32 cellular contexts compared by ENCODE assay signal in genomic region chr5:128757560-128757959, GRCh38.
"Had no signal": no experiment of that assay in that cellular context is flagged by ENCODE, and none has a peak within 500 bp of the region (broad histone marks: within the 10 kb centered on the region; RNA-seq: fewer than 3 reads in every experiment).

No MANE protein-coding gene starts in this region.

- H3K4me3 Mint-ChIP-seq: naive thymus-derived CD4-positive, alpha-beta T cell; natural killer cell; neural crest cell; stimulated activated memory B cell treated with anti-CD40 and anti-IgM and Interleukin-4, amounts not matched to agents 10 μg/mL and 1 μg/mL and 100 μg/mL, for 72 hours; stimulated activated naive CD8-positive, alpha-beta T cell treated with anti-CD3 and anti-CD28 coated beads, Interleukin-15, amount 100 ng/mL, for 72 hours; type B pancreatic cell had no signal

- H3K79me2 ChIP-seq: parathyroid adenoma had no signal

- H3K4me1 ChIP-seq: parathyroid adenoma, psoas muscle, right lobe of liver, sigmoid colon, spleen, suprapubic skin, tibial artery, transverse colon, upper lobe of right lung, uterus had no signal

- H3K9me3 ChIP-seq: neutrophil, ovary, psoas muscle, right lobe of liver, sigmoid colon, testis, tibial artery, transverse colon, upper lobe of right lung, uterus had no signal

- H3K9ac ChIP-seq: parathyroid adenoma had no signal

- H3K27me3 Mint-ChIP-seq: naive thymus-derived CD4-positive, alpha-beta T cell; progenitor cell of endocrine pancreas; stimulated activated memory B cell treated with anti-CD40 and anti-IgM and Interleukin-4, amounts not matched to agents 10 μg/mL and 1 μg/mL and 100 μg/mL, for 72 hours; stimulated activated naive CD8-positive, alpha-beta T cell treated with anti-CD3 and anti-CD28 coated beads, Interleukin-15, amount 100 ng/mL, for 72 hours; type B pancreatic cell had no signal

- DNase-seq: naive thymus-derived CD4-positive, alpha-beta T cell; natural killer cell; occipital lobe; ovary; posterior cingulate gyrus; psoas muscle; right cardiac atrium; right lobe of liver; sigmoid colon; small intestine; spleen; stimulated activated CD4-positive, alpha-beta T cell treated with anti-CD3 and anti-CD28 coated beads, Interleukin-12 subunit alpha, Interleukin-12 subunit beta, amount 100 ng/mL, for 4 hours; stimulated activated CD4-positive, alpha-beta T cell treated with anti-CD3 and anti-CD28 coated beads, Interleukin-1b, Interleukin-23, amount 100 ng/mL, for 48 hours; stimulated activated CD4-positive, alpha-beta T cell treated with anti-CD3 and anti-CD28 coated beads, Interleukin-4, amount 100 ng/mL, for 1 hour; stimulated activated CD4-positive, alpha-beta T cell treated with anti-CD3 and anti-CD28 coated beads, Interleukin-4, amount 100 ng/mL, for 4 hours; stimulated activated CD8-positive, alpha-beta memory T cell treated with anti-CD3 and anti-CD28 coated beads, Interleukin-4, amount 100 ng/mL, for 48 hours; stimulated activated naive CD4-positive, alpha-beta T cell; stimulated activated naive CD8-positive, alpha-beta T cell treated with anti-CD3 and anti-CD28 coated beads, Interleukin-15, amount 100 ng/mL, for 72 hours; stimulated activated naive CD8-positive, alpha-beta T cell treated with anti-CD3 and anti-CD28 coated beads, Interleukin-15, Interleukin-2, amounts not matched to agents 100 U/mL and 50 U/mL, for 24 hours; substantia nigra; testis; tibial artery; transverse colon; upper lobe of right lung; uterus had no signal

- H3K36me3 Mint-ChIP-seq: naive thymus-derived CD4-positive, alpha-beta T cell; natural killer cell; stimulated activated memory B cell treated with anti-CD40 and anti-IgM and Interleukin-4, amounts not matched to agents 10 μg/mL and 1 μg/mL and 100 μg/mL, for 72 hours; type B pancreatic cell had no signal

- H3K36me3 ChIP-seq: neutrophil, ovary, right lobe of liver, sigmoid colon, spleen, suprapubic skin, tibial artery, transverse colon, upper lobe of right lung, uterus had no signal

- H3K4me1 Mint-ChIP-seq: naive thymus-derived CD4-positive, alpha-beta T cell; natural killer cell; neural crest cell; stimulated activated memory B cell treated with anti-CD40 and anti-IgM and Interleukin-4, amounts not matched to agents 10 μg/mL and 1 μg/mL and 100 μg/mL, for 72 hours; stimulated activated naive CD8-positive, alpha-beta T cell treated with anti-CD3 and anti-CD28 coated beads, Interleukin-15, amount 100 ng/mL, for 72 hours had no signal

- H3K27ac ChIP-seq: neutrophil, ovary, parathyroid adenoma, psoas muscle, right lobe of liver, sigmoid colon, spleen, suprapubic skin, testis, tibial artery, transverse colon, upper lobe of right lung, uterus had no signal

- H3K27me3 ChIP-seq: neutrophil, ovary, right lobe of liver, sigmoid colon, spleen, suprapubic skin, testis, tibial artery, transverse colon, upper lobe of right lung, uterus had no signal

- H3K9me3 Mint-ChIP-seq: type B pancreatic cell had no signal

- H3K27ac Mint-ChIP-seq: naive thymus-derived CD4-positive, alpha-beta T cell; natural killer cell; progenitor cell of endocrine pancreas; stimulated activated memory B cell treated with anti-CD40 and anti-IgM and Interleukin-4, amounts not matched to agents 10 μg/mL and 1 μg/mL and 100 μg/mL, for 72 hours; stimulated activated naive CD8-positive, alpha-beta T cell treated with anti-CD3 and anti-CD28 coated beads, Interleukin-15, amount 100 ng/mL, for 72 hours; type B pancreatic cell had no signal

- H2AFZ ChIP-seq: parathyroid adenoma had no signal

- H3K4me3 ChIP-seq: ovary, psoas muscle, right lobe of liver, sigmoid colon, spleen, suprapubic skin, testis, tibial artery, transverse colon, upper lobe of right lung, uterus had no signal
